14 cellular contexts compared by ENCODE assay signal in the genomic region with DNA sequence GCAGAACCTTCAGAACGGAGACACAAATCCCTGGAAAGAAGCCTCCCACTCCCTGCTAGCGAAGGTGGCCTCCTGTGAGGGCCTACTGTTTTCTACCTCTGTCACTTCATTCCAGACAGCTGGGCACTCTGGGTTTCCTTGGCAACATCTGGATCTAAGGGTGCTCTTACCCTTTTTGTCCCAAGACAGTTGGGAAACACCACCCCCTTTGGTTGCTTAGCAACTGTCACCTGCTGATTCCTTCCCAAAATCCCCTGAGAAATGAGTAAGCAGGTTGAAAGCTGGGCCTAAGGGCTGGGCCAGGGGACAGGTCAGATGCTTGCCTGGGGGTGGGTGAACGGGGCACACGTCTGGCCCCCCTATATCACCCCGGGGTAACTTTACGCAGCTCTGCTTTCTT. TPM values are rescaled to one million over a fixed set of nuclear protein-coding genes. Genes with fewer than 3 reads are reported as not detected.
DNase-seq lines count a peak whose midpoint lies in the region; ATAC-seq lines count a peak whose summit lies in the region.
"Had no signal": no experiment of that assay in that cellular context is flagged by ENCODE, and none has a peak within 500 bp of the region (broad histone marks: within the 10 kb centered on the region; RNA-seq: fewer than 3 reads in every experiment).

No MANE protein-coding gene starts in this region.

- no peaks in the 10 kb centered on the region for H3K9me3 Mint-ChIP-seq in activated CD8-positive, alpha-beta memory T cell treated with anti-CD3 and anti-CD28 coated beads, Interleukin-2, amount 10 ng/mL, durations not matched to agents 7 days and 5 days (ENCODE audit: low read depth)
- H3K9me3 Mint-ChIP-seq in central memory CD8-positive, alpha-beta T cell = no peaks in the 10 kb centered on the region
- H3K9me3 Mint-ChIP-seq: mesothelial cell of epicardium had no signal

- no peak for DNase-seq in activated CD8-positive, alpha-beta memory T cell treated with anti-CD3 and anti-CD28 coated beads, Interleukin-2, amount 10 ng/mL, durations not matched to agents 7 days and 5 days
- DNase-seq in activated CD8-positive, alpha-beta memory T cell treated with anti-CD3 and anti-CD28 coated beads, Interleukin-2, amount 50 U/mL, for 4 hours = no peak
- peak; percentile 40 for DNase-seq in M059J (ENCODE audit: low read depth)
- no peak for DNase-seq in central memory CD8-positive, alpha-beta T cell (ENCODE audit: low spot score in 2 of 2)
- DNase-seq in retina = peak; percentile 17
- no peak for DNase-seq in AG08395 (ENCODE audit: low spot score)
- DNase-seq in Right ventricle myocardium superior = no peak
- DNase-seq: activated CD4-positive, alpha-beta T cell treated with anti-CD3 and anti-CD28 coated beads, Interleukin-2, amount 50 U/mL, for 48 hours; aorta; C1 segment of cervical spinal cord; hippocampal formation had no signal

- no peaks in the 10 kb centered on the region for H3K27me3 Mint-ChIP-seq in activated CD8-positive, alpha-beta memory T cell treated with anti-CD3 and anti-CD28 coated beads, Interleukin-2, amount 10 ng/mL, durations not matched to agents 7 days and 5 days
- no peaks in the 10 kb centered on the region for H3K27me3 Mint-ChIP-seq in central memory CD8-positive, alpha-beta T cell

- no peak for ATAC-seq in activated CD8-positive, alpha-beta memory T cell treated with anti-CD3 and anti-CD28 coated beads, Interleukin-2, amount 10 ng/mL, durations not matched to agents 7 days and 5 days
- ATAC-seq in central memory CD8-positive, alpha-beta T cell (replicated peaks; ENCODE audit: extremely low read depth, poor library complexity, severe bottlenecking) = no peak
- ATAC-seq in HG03039 (IDR thresholded peaks at IDR 0.05; ENCODE audit: unreplicated experiment) (no peak), Right ventricle myocardium superior (ENCODE audit: poor library complexity) (no peak)
- ATAC-seq: HCT116 had no signal

- peaks cover 44% of the 10 kb centered on the region for H3K4me1 Mint-ChIP-seq in activated CD8-positive, alpha-beta memory T cell treated with anti-CD3 and anti-CD28 coated beads, Interleukin-2, amount 10 ng/mL, durations not matched to agents 7 days and 5 days
- H3K4me1 Mint-ChIP-seq in central memory CD8-positive, alpha-beta T cell = peaks cover 34% of the 10 kb centered on the region

- peak overlapping the region; percentile 35 for H3K27ac Mint-ChIP-seq in activated CD8-positive, alpha-beta memory T cell treated with anti-CD3 and anti-CD28 coated beads, Interleukin-2, amount 10 ng/mL, durations not matched to agents 7 days and 5 days
- peak overlapping the region; percentile 50 for H3K27ac Mint-ChIP-seq in central memory CD8-positive, alpha-beta T cell (ENCODE audit: low read depth)
- H3K27ac Mint-ChIP-seq: mesothelial cell of epicardium had no signal

- CTCF ChIA-PET in activated CD8-positive, alpha-beta memory T cell treated with anti-CD3 and anti-CD28 coated beads, Interleukin-2, amount 10 ng/mL, durations not matched to agents 7 days and 5 days (lab: Charles Lee) = interaction anchor here (0.5 kb wide), 1 partner anchor 70 kb away, joined by 3 read pairs; no protein-coding TSS in a partner anchor

- no peak overlapping the region for H3K4me3 Mint-ChIP-seq in activated CD8-positive, alpha-beta memory T cell treated with anti-CD3 and anti-CD28 coated beads, Interleukin-2, amount 10 ng/mL, durations not matched to agents 7 days and 5 days
- no peak overlapping the region for H3K4me3 Mint-ChIP-seq in central memory CD8-positive, alpha-beta T cell
- H3K4me3 Mint-ChIP-seq: mesothelial cell of epicardium had no signal

- H3K36me3 Mint-ChIP-seq in activated CD8-positive, alpha-beta memory T cell treated with anti-CD3 and anti-CD28 coated beads, Interleukin-2, amount 10 ng/mL, durations not matched to agents 7 days and 5 days = peaks cover 62% of the 10 kb centered on the region
- H3K36me3 Mint-ChIP-seq in central memory CD8-positive, alpha-beta T cell (ENCODE audit: insufficient read depth) = peaks cover 35% of the 10 kb centered on the region

- intact Hi-C loops in Right ventricle myocardium superior (cut with DNase I) = no loop called here

RNA-seq across cellular contexts. Expression of a gene that starts 29.4 kb away (rescaled TPM):
- total RNA-seq in activated CD8-positive, alpha-beta memory T cell treated with anti-CD3 and anti-CD28 coated beads, Interleukin-2, amount 10 ng/mL, durations not matched to agents 7 days and 5 days = 10 to 100 TPM; 35.5 to 47.8 TPM
- total RNA-seq in M059J (2014; rRNA removed; shearing (Covaris generic)) = 121 and 135 TPM in 2 replicates
- 33.4 TPM for total RNA-seq in Right ventricle myocardium superior

RNA-seq across cellular contexts. Expression of a gene that starts 33.1 kb away (rescaled TPM):
- 100 to 1,000 TPM in 1 of 2 experiments, 10 to 100 TPM in 1; 84.6 to 128 TPM for total RNA-seq in activated CD8-positive, alpha-beta memory T cell treated with anti-CD3 and anti-CD28 coated beads, Interleukin-2, amount 10 ng/mL, durations not matched to agents 7 days and 5 days
- total RNA-seq in M059J (2014; rRNA removed; shearing (Covaris generic)) = 59.0 and 78.0 TPM in 2 replicates
- total RNA-seq in Right ventricle myocardium superior = 4.9 TPM

Comparison
In these comparisons a context has a peak if more than half of its experiments do, and no peak if none do; other contexts are left out.
1. DNase-seq: peak in M059J (single experiment) and retina (single experiment); none in activated CD8-positive, alpha-beta memory T cell treated with anti-CD3 and anti-CD28 coated beads, Interleukin-2, amount 10 ng/mL, durations not matched to agents 7 days and 5 days (single experiment), activated CD8-positive, alpha-beta memory T cell treated with anti-CD3 and anti-CD28 coated beads, Interleukin-2, amount 50 U/mL, for 4 hours (single experiment), central memory CD8-positive, alpha-beta T cell (0 of 2), AG08395 (single experiment) and Right ventricle myocardium superior (single experiment).
2. RNA of a gene that starts 33.1 kb away (total RNA-seq): 84.6 to 128 TPM in activated CD8-positive, alpha-beta memory T cell treated with anti-CD3 and anti-CD28 coated beads, Interleukin-2, amount 10 ng/mL, durations not matched to agents 7 days and 5 days and 59.0 to 78.0 TPM in M059J; 4.9 TPM in Right ventricle myocardium superior (single experiment); every median in the first group is over 10 times any median in the second.